Comparison of ENCODE assay signal across 25 cellular contexts in genomic region chr6:166450167-166450873, GRCh38.
DNase-seq lines count a peak whose midpoint lies in the region; ATAC-seq and TF ChIP-seq lines count a peak whose summit lies in the region.
"Had no signal": no experiment of that assay in that cellular context is flagged by ENCODE, and none has a peak within 500 bp of the region (broad histone marks: within the 10 kb centered on the region; RNA-seq: fewer than 3 reads in every experiment).

No MANE protein-coding gene starts in this region.

- ATAC-seq in natural killer cell treated with Interleukin-12 subunit alpha and Interleukin-12 subunit beta and Interleukin-15 and Interleukin-18, amount 100 ng/mL, for 72 hours, result peak; percentile 11 to 44
- no peak for ATAC-seq in natural killer cell
- peak; percentile 40 for ATAC-seq in aorta (ENCODE audit: low FRiP score)
- ATAC-seq: GM23338, PC-3 had no signal

- CTCF ChIA-PET in activated naive CD4-positive, alpha-beta T cell treated with anti-CD3 and anti-CD28 coated beads for 36 hours (lab: Charles Lee), result no interaction called here

- H3K27me3 Mint-ChIP-seq in natural killer cell treated with Interleukin-12 subunit alpha and Interleukin-12 subunit beta and Interleukin-15 and Interleukin-18, amount 100 ng/mL, for 72 hours, result peaks cover 0 to 16% of the 10 kb centered on the region in 2 donors
- H3K27me3 Mint-ChIP-seq in natural killer cell (ENCODE audit: low read depth in 2 of 2), result peaks cover 0 to 9% of the 10 kb centered on the region in 2 donors
- no peaks in the 10 kb centered on the region for H3K27me3 Mint-ChIP-seq in activated naive CD4-positive, alpha-beta T cell treated with anti-CD3 and anti-CD28 coated beads for 36 hours (ENCODE audit: low read depth)
- H3K27me3 Mint-ChIP-seq: CD4-positive, alpha-beta T cell had no signal

- no peaks in the 10 kb centered on the region for H3K79me2 ChIP-seq in osteoblast (ENCODE audit: insufficient read depth, low read length)

- H3K4me1 Mint-ChIP-seq in natural killer cell treated with Interleukin-12 subunit alpha and Interleukin-12 subunit beta and Interleukin-15 and Interleukin-18, amount 100 ng/mL, for 72 hours (ENCODE audit: low read depth in 2 of 2), result no peaks in the 10 kb centered on the region
- H3K4me1 Mint-ChIP-seq in natural killer cell, result no peaks in the 10 kb centered on the region
- H3K4me1 Mint-ChIP-seq in activated naive CD4-positive, alpha-beta T cell treated with anti-CD3 and anti-CD28 coated beads for 36 hours (ENCODE audit: low read depth), result no peaks in the 10 kb centered on the region
- H3K4me1 Mint-ChIP-seq: GM23338, H9 had no signal

- H3K4me3 ChIP-seq in osteoblast (ENCODE audit: insufficient read depth, low read length) (no peak overlapping the region), aorta (ENCODE audit: low read length in 2 of 2) (no peak overlapping the region)
- H3K4me3 ChIP-seq: BLaER1 treated with 17β-estradiol and CSF1 and Interleukin-3, amounts not matched to agents 10 nM and 100 nM; GM23338; SJSA1 had no signal

- H3K27ac Mint-ChIP-seq in natural killer cell treated with Interleukin-12 subunit alpha and Interleukin-12 subunit beta and Interleukin-15 and Interleukin-18, amount 100 ng/mL, for 72 hours, result no peak overlapping the region
- H3K27ac Mint-ChIP-seq in natural killer cell, result no peak overlapping the region
- H3K27ac Mint-ChIP-seq in activated naive CD4-positive, alpha-beta T cell treated with anti-CD3 and anti-CD28 coated beads for 36 hours, result no peak overlapping the region
- H3K27ac Mint-ChIP-seq: CD4-positive, alpha-beta T cell; GM23338; H9; HFFc6 had no signal

- H3K27ac ChIP-seq in osteoblast (ENCODE audit: low read depth, low read length), result no peak overlapping the region
- no peak overlapping the region for H3K27ac ChIP-seq in aorta (ENCODE audit: low read depth in 1 of 2, low read length in 2 of 2)
- H3K27ac ChIP-seq: BLaER1 treated with 17β-estradiol and CSF1 and Interleukin-3, amounts not matched to agents 10 nM and 100 nM; SJSA1 had no signal

- no peaks in the 10 kb centered on the region for H3K4me1 ChIP-seq in osteoblast (ENCODE audit: insufficient read depth, low read length)
- no peaks in the 10 kb centered on the region for H3K4me1 ChIP-seq in aorta (ENCODE audit: control insufficient read depth in 1 of 2, insufficient read depth in 2 of 2, low read length in 2 of 2)
- H3K4me1 ChIP-seq: SJSA1 had no signal

- peaks cover 6% of the 10 kb centered on the region for H4K20me1 ChIP-seq in osteoblast (ENCODE audit: insufficient read depth, low read length)
- H4K20me1 ChIP-seq: BLaER1 treated with 17β-estradiol and CSF1 and Interleukin-3, amounts not matched to agents 10 nM and 100 nM had no signal

- H3K9me3 Mint-ChIP-seq in natural killer cell treated with Interleukin-12 subunit alpha and Interleukin-12 subunit beta and Interleukin-15 and Interleukin-18, amount 100 ng/mL, for 72 hours, result no peaks in the 10 kb centered on the region
- H3K9me3 Mint-ChIP-seq in natural killer cell, result no peaks in the 10 kb centered on the region
- H3K9me3 Mint-ChIP-seq in activated naive CD4-positive, alpha-beta T cell treated with anti-CD3 and anti-CD28 coated beads for 36 hours, result no peaks in the 10 kb centered on the region

- no peak overlapping the region for H3K4me2 ChIP-seq in osteoblast (ENCODE audit: insufficient read depth, low read length)
- H3K4me2 ChIP-seq: BLaER1 treated with 17β-estradiol and CSF1 and Interleukin-3, amounts not matched to agents 10 nM and 100 nM; GM23338 had no signal

- no peak for DNase-seq in natural killer cell treated with Interleukin-12 subunit alpha and Interleukin-12 subunit beta and Interleukin-15 and Interleukin-18, amount 100 ng/mL, for 72 hours (ENCODE audit: low spot score)
- no peak for DNase-seq in natural killer cell
- DNase-seq in islet precursor cell, result peak; percentile 22
- DNase-seq in osteoblast (ENCODE audit: insufficient read length, low spot score, missing footprints), result peak; percentile 49
- no peak for DNase-seq in aorta
- no peak for DNase-seq in NCI-H82 (lab: John Stamatoyannopoulos, UW)
- no peak for DNase-seq in stimulated activated CD4-positive, alpha-beta T cell treated with anti-CD3 and anti-CD28 coated beads, Interleukin-2, amount 100 ng/mL, for 24 hours
- no peak for DNase-seq in activated naive CD4-positive, alpha-beta T cell treated with anti-CD3 and anti-CD28 coated beads for 36 hours
- DNase-seq: CD4-positive, alpha-beta T cell; H9; HFFc6; KBM-7; NCI-H1105 treated with DMSO at 0.1 percent for 48 hours; NCI-H146; NCI-H1930; NCI-H2107; NCI-H446; NCI-H524 treated with DMSO at 0.1 percent for 48 hours; NCI-H774; NK-92 treated with Interleukin-12 subunit alpha and Interleukin-12 subunit beta, amount 100 ng/mL, for 24 hours; PC-3; Right ventricle myocardium superior had no signal

- no peaks in the 10 kb centered on the region for H3K27me3 ChIP-seq in osteoblast (ENCODE audit: insufficient read depth, low read length)
- no peaks in the 10 kb centered on the region for H3K27me3 ChIP-seq in aorta (ENCODE audit: control insufficient read depth in 1 of 2, insufficient read depth in 2 of 2, low read length in 1 of 2)
- H3K27me3 ChIP-seq: SJSA1 had no signal

- no peak for TF ChIP-seq CTCF in natural killer cell (IDR thresholded peaks at IDR 0.05)
- TF ChIP-seq CTCF in osteoblast (IDR thresholded peaks at IDR 0.05; ENCODE audit: extremely low read depth, low read depth, low read length), result no peak

- H2AFZ ChIP-seq in osteoblast (ENCODE audit: low read length), result no peak overlapping the region
- H2AFZ ChIP-seq: GM23338 had no signal

- WGBS in aorta, 2 donors, result 77 to 84% methylated on average over 5 of the region's 5 CpGs

- H3K9me3 ChIP-seq in osteoblast (ENCODE audit: low read depth, low read length) (no peaks in the 10 kb centered on the region), aorta (ENCODE audit: control insufficient read depth, low read length) (no peaks in the 10 kb centered on the region)

- peaks cover 20% of the 10 kb centered on the region for H3K36me3 ChIP-seq in osteoblast (ENCODE audit: insufficient read depth, low read length)
- H3K36me3 ChIP-seq in aorta (ENCODE audit: control insufficient read depth in 1 of 2, insufficient read depth in 2 of 2, low read length in 1 of 2), result no peaks in the 10 kb centered on the region
- H3K36me3 ChIP-seq: SJSA1 had no signal

- H3K36me3 Mint-ChIP-seq in natural killer cell treated with Interleukin-12 subunit alpha and Interleukin-12 subunit beta and Interleukin-15 and Interleukin-18, amount 100 ng/mL, for 72 hours, result no peaks in the 10 kb centered on the region
- no peaks in the 10 kb centered on the region for H3K36me3 Mint-ChIP-seq in natural killer cell
- peaks cover 8% of the 10 kb centered on the region for H3K36me3 Mint-ChIP-seq in activated naive CD4-positive, alpha-beta T cell treated with anti-CD3 and anti-CD28 coated beads for 36 hours (ENCODE audit: low read depth)

- H3K4me3 Mint-ChIP-seq in natural killer cell treated with Interleukin-12 subunit alpha and Interleukin-12 subunit beta and Interleukin-15 and Interleukin-18, amount 100 ng/mL, for 72 hours, result no peak overlapping the region
- H3K4me3 Mint-ChIP-seq in natural killer cell, result no peak overlapping the region
- no peak overlapping the region for H3K4me3 Mint-ChIP-seq in activated naive CD4-positive, alpha-beta T cell treated with anti-CD3 and anti-CD28 coated beads for 36 hours
- H3K4me3 Mint-ChIP-seq: CD4-positive, alpha-beta T cell; GM23338; H9; HFFc6 had no signal

- intact Hi-C loops in natural killer cell (cut with micrococcal nuclease), result no loop called here
- intact Hi-C loops in aorta (cut with DNase I), result no loop called here
- intact Hi-C loops in activated naive CD4-positive, alpha-beta T cell treated with anti-CD3 and anti-CD28 coated beads for 36 hours (cut with micrococcal nuclease), result no loop called here

Comparison
In these comparisons a context has a peak if more than half of its experiments do, and no peak if none do; other contexts are left out.
1. ATAC-seq: peak in natural killer cell treated with Interleukin-12 subunit alpha and Interleukin-12 subunit beta and Interleukin-15 and Interleukin-18, amount 100 ng/mL, for 72 hours (2 of 2) and aorta (single experiment); none in natural killer cell (0 of 3).
2. DNase-seq: peak in islet precursor cell (single experiment) and osteoblast (single experiment); none in natural killer cell treated with Interleukin-12 subunit alpha and Interleukin-12 subunit beta and Interleukin-15 and Interleukin-18, amount 100 ng/mL, for 72 hours (single experiment), natural killer cell (single experiment), aorta (0 of 2), NCI-H82 (single experiment), stimulated activated CD4-positive, alpha-beta T cell treated with anti-CD3 and anti-CD28 coated beads, Interleukin-2, amount 100 ng/mL, for 24 hours (0 of 2) and activated naive CD4-positive, alpha-beta T cell treated with anti-CD3 and anti-CD28 coated beads for 36 hours (single experiment).